In the genomic region with DNA sequence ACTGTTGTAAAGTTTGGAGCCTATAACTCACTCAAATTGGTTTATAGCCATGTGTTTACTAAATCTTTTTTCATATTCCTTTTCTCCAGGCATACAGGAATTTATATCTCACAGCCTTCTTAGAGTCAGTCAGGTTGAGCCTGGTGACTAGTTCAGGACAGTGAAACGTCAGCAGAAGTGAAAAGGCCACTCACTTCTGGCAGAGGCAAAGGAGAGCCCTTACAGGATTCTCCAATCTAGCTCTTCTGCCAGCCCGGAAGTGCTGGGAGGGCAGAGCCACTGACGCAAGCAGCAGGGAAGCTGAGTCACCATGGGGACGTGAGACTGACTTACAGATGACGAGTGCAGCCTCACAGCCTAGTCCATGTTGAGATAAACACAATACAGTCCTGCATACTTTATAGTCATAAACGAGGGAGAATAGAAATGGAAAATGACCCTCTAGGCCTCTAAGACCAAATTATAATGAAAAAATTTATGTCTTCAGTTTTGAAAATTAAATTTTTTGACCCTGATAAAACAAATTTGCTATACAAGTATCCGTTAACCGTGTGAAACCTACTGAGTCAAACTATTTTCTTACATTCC, we compare ENCODE assay signal across 8 cellular contexts. TPM values are rescaled to one million over a fixed set of nuclear protein-coding genes. Genes with fewer than 3 reads are reported as not detected.
DNase-seq lines count a peak whose midpoint lies in the region; ATAC-seq, FAIRE-seq and TF ChIP-seq lines count a peak whose summit lies in the region.

No MANE protein-coding gene starts in this region.

- intact Hi-C loops in left lung (cut with DNase I) = no loop called here

- no peak for FAIRE-seq in A549 (lab: Jason Lieb, UNC)

- H3K27ac ChIP-seq in A549 (peak overlapping the region; percentile 93 to 99), coronary artery (peak overlapping the region; percentile 96 to 98), left lung (peak overlapping the region; percentile 97 to 98)

- no peak for TF ChIP-seq POLR2A in A549 (IDR thresholded peaks at IDR 0.05; ENCODE audit: low read length)

- no peaks in the 10 kb centered on the region for H3K36me3 ChIP-seq in left lung

- ATAC-seq in A549 (peak; percentile 93 to 95), GM18873 (IDR thresholded peaks at IDR 0.05; ENCODE audit: low FRiP score, unreplicated experiment) (peak; percentile 55), HG03378 (IDR thresholded peaks at IDR 0.05; ENCODE audit: unreplicated experiment) (peak; percentile 57), left lung (peak; percentile 85)

- no peaks in the 10 kb centered on the region for H3K9me3 Mint-ChIP-seq in activated CD4-positive, alpha-beta T cell treated with anti-CD3 and anti-CD28 coated beads, Interleukin-2, amount 10 ng/mL, durations not matched to agents 7 days and 5 days

- WGBS in A549 (ENCODE audit: missing lambda C conversion rate) = 10% methylated on average over 8 of the region's 8 CpGs

- TF ChIP-seq CTCF in A549 (IDR thresholded peaks at IDR 0.05) (no peak), coronary artery (IDR thresholded peaks at IDR 0.05) (no peak), left lung (IDR thresholded peaks at IDR 0.05) (no peak)

- peaks cover 49% of the 10 kb centered on the region for H3K4me1 ChIP-seq in A549
- peaks cover 20 to 52% of the 10 kb centered on the region in 2 donors for H3K4me1 ChIP-seq in left lung

- peak overlapping the region; percentile 47 for H3K4me3 Mint-ChIP-seq in activated CD4-positive, alpha-beta T cell treated with anti-CD3 and anti-CD28 coated beads, Interleukin-2, amount 10 ng/mL, durations not matched to agents 7 days and 5 days

- H3K4me1 Mint-ChIP-seq in activated CD4-positive, alpha-beta T cell treated with anti-CD3 and anti-CD28 coated beads, Interleukin-2, amount 10 ng/mL, durations not matched to agents 7 days and 5 days = peaks cover 40% of the 10 kb centered on the region

- H3K9me3 ChIP-seq in A549 (no peaks in the 10 kb centered on the region), left lung (no peaks in the 10 kb centered on the region)

- TF ChIP-seq EP300 in A549 (IDR thresholded peaks at IDR 0.05) = no peak

- H3K27me3 ChIP-seq in left lung = no peaks in the 10 kb centered on the region

- H3K27me3 Mint-ChIP-seq in activated CD4-positive, alpha-beta T cell treated with anti-CD3 and anti-CD28 coated beads, Interleukin-2, amount 10 ng/mL, durations not matched to agents 7 days and 5 days = peaks cover 1% of the 10 kb centered on the region

- POLR2A ChIA-PET in A549 (lab: Yijun Ruan, JAX) = interaction anchor here (0.6 to 1.6 kb wide), 4 partner anchors 8 to 282 kb away, joined by 3 to 13 read pairs (median 4); no protein-coding TSS in a partner anchor
- POLR2A ChIA-PET in activated CD4-positive, alpha-beta T cell treated with anti-CD3 and anti-CD28 coated beads, Interleukin-2, amount 10 ng/mL, durations not matched to agents 7 days and 5 days (lab: Charles Lee) = interaction anchor here (0.6 kb wide), 1 partner anchor 153 kb away, joined by 3 read pairs; no protein-coding TSS in a partner anchor

- CTCF ChIA-PET in A549 (lab: Yijun Ruan, JAX) = interaction anchor here (0.6 to 1.4 kb wide), 2 partner anchors 12 to 18 kb away, joined by 3 to 5 read pairs; no protein-coding TSS in a partner anchor
- CTCF ChIA-PET in activated CD4-positive, alpha-beta T cell treated with anti-CD3 and anti-CD28 coated beads, Interleukin-2, amount 10 ng/mL, durations not matched to agents 7 days and 5 days (lab: Charles Lee) = interaction anchor here (0.8 to 1.5 kb wide), 6 partner anchors 13 to 138 kb away, joined by 3 to 4 read pairs (median 4); no protein-coding TSS in a partner anchor

- peak overlapping the region; percentile 98 for H3K27ac Mint-ChIP-seq in activated CD4-positive, alpha-beta T cell treated with anti-CD3 and anti-CD28 coated beads, Interleukin-2, amount 10 ng/mL, durations not matched to agents 7 days and 5 days

- H3K4me3 ChIP-seq in A549 = no peak overlapping the region
- H3K4me3 ChIP-seq in coronary artery = no peak overlapping the region
- no peak overlapping the region for H3K4me3 ChIP-seq in left lung

- no peak for TF ChIP-seq RAD21 in A549 (conservative IDR thresholded peaks at IDR 0.05 in 1 of 2, IDR thresholded peaks at IDR 0.05 in 1 of 2)

- DNase-seq in A549 (ENCODE audit: low read depth in 1 of 2, low spot score in 1 of 2) (peak; percentile 96 to 99), NCI-H526 treated with DMSO at 0.1 percent for 48 hours (lab: John Stamatoyannopoulos, UW) (peak; percentile 74), coronary artery (ENCODE audit: low spot score) (peak; percentile 99), left lung (peak; percentile 95 to 96)
- peak; percentile 82 for DNase-seq in activated CD4-positive, alpha-beta T cell treated with anti-CD3 and anti-CD28 coated beads, Interleukin-2, amount 10 ng/mL, durations not matched to agents 7 days and 5 days
- DNase-seq in stimulated activated CD4-positive, alpha-beta T cell treated with anti-CD3 and anti-CD28 coated beads, Interleukin-2, amount 100 ng/mL, for 4 hours (ENCODE audit: low read depth) = peak; percentile 81

- H3K36me3 Mint-ChIP-seq in activated CD4-positive, alpha-beta T cell treated with anti-CD3 and anti-CD28 coated beads, Interleukin-2, amount 10 ng/mL, durations not matched to agents 7 days and 5 days (ENCODE audit: low read depth) = peaks cover 11% of the 10 kb centered on the region

- H3K4me2 ChIP-seq in A549 = peak overlapping the region; percentile 92

TF ChIP-seq in A549, 52 proteins besides CTCF, POLR2A, EP300 and RAD21 (continues in another document):
- TF ChIP-seq GATA3 (IDR thresholded peaks at IDR 0.05; ENCODE audit: borderline replicate concordance) = peak; percentile 20; the same call in 1 of the 2 replicates
- TF ChIP-seq HOXA7 (CRISPR knock-in tag; IDR thresholded peaks at IDR 0.05) = no peak
- 0 out of 2 replicates have a peak, but pooled peaks have one; percentile 18 for TF ChIP-seq JUNB (IDR thresholded peaks at IDR 0.05)
- TF ChIP-seq, protein P1, sequence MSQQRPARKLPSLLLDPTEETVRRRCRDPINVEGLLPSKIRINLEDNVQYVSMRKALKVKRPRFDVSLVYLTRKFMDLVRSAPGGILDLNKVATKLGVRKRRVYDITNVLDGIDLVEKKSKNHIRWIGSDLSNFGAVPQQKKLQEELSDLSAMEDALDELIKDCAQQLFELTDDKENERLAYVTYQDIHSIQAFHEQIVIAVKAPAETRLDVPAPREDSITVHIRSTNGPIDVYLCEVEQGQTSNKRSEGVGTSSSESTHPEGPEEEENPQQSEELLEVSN (IDR thresholded peaks at IDR 0.05; ENCODE audit: borderline replicate concordance, low read depth) = no peak
- no peak for TF ChIP-seq SREBF2 (IDR thresholded peaks at IDR 0.05)
- no peak for TF ChIP-seq NPAS2 (CRISPR knock-in tag; IDR thresholded peaks at IDR 0.05; ENCODE audit: borderline replicate concordance)
- TF ChIP-seq, protein P2, sequence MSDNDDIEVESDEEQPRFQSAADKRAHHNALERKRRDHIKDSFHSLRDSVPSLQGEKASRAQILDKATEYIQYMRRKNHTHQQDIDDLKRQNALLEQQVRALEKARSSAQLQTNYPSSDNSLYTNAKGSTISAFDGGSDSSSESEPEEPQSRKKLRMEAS (IDR thresholded peaks at IDR 0.05) = peak; percentile 67
- no peak for TF ChIP-seq CHD2 (IDR thresholded peaks at IDR 0.05; ENCODE audit: low read length, partially characterized antibody)
- peak in 1 of 2 experiments; percentile 42; a peak in 2 of 5 replicates for TF ChIP-seq JUN (IDR thresholded peaks at IDR 0.05)
- no peak for TF ChIP-seq FOXS1 (CRISPR knock-in tag; IDR thresholded peaks at IDR 0.05)
- no peak for TF ChIP-seq FOSB (CRISPR knock-in tag; IDR thresholded peaks at IDR 0.05)
- no peak for TF ChIP-seq RARB (CRISPR knock-in tag; IDR thresholded peaks at IDR 0.05)
- no peak for TF ChIP-seq NR3C1 (IDR thresholded peaks at IDR 0.05)
- TF ChIP-seq, protein P3, sequence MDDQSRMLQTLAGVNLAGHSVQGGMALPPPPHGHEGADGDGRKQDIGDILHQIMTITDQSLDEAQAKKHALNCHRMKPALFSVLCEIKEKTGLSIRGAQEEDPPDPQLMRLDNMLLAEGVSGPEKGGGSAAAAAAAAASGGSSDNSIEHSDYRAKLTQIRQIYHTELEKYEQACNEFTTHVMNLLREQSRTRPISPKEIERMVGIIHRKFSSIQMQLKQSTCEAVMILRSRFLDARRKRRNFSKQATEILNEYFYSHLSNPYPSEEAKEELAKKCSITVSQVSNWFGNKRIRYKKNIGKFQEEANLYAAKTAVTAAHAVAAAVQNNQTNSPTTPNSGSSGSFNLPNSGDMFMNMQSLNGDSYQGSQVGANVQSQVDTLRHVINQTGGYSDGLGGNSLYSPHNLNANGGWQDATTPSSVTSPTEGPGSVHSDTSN (IDR thresholded peaks at IDR 0.05) = no peak
- TF ChIP-seq HDAC2 (IDR thresholded peaks at IDR 0.05) = no peak
- TF ChIP-seq TP53 (CRISPR knock-in tag; IDR thresholded peaks at IDR 0.05) = no peak

RNA-seq across cellular contexts. Expression of a gene that starts 1.3 kb away (rescaled TPM):
- polyA plus RNA-seq in A549 (2011; rRNA removed) = not detected in 2 replicates
- polyA plus RNA-seq in A549 (2012; cell fraction: cytosol; rRNA removed) = 0.01 TPM in 1 of 2 replicates, not detected in the other
- polyA plus RNA-seq in A549 (2012; cell fraction: nucleus; rRNA removed) = not detected in 2 replicates
- not detected in 3 replicates for polyA plus RNA-seq in A549 (2017; fragmentation: RNase III; extraction: RNeasy Plus Mini Kit Qiagen cat#74134 plus additional on column Dnase treatment)
- polyA minus RNA-seq in A549 (2011; rRNA and poly(A)+ RNA removed) = 0.17 and 0.24 TPM in 2 replicates
- under 1 TPM; 0.17 to 0.40 TPM for total RNA-seq in activated CD4-positive, alpha-beta T cell treated with anti-CD3 and anti-CD28 coated beads, Interleukin-2, amount 10 ng/mL, durations not matched to agents 7 days and 5 days
- not detected for total RNA-seq in left lung

RNA-seq across cellular contexts. Expression of a gene that starts 1.4 kb away (rescaled TPM):
- polyA plus RNA-seq in A549 (2011; rRNA removed) (48.2 and 48.3 TPM in 2 replicates), A549 (2017; fragmentation: RNase III; extraction: RNeasy Plus Mini Kit Qiagen cat#74134 plus additional on column Dnase treatment) (16.8 to 18.1 TPM (median 17.8 TPM) in 3 replicates)
- polyA plus RNA-seq in A549 (2012; cell fraction: cytosol; rRNA removed) = 11.0 and 13.1 TPM in 2 replicates
- polyA plus RNA-seq in A549 (2012; cell fraction: nucleus; rRNA removed) = 3.8 and 5.6 TPM in 2 replicates
- 43.9 and 48.8 TPM in 2 replicates for polyA minus RNA-seq in A549 (2011; rRNA and poly(A)+ RNA removed)
- total RNA-seq in activated CD4-positive, alpha-beta T cell treated with anti-CD3 and anti-CD28 coated beads, Interleukin-2, amount 10 ng/mL, durations not matched to agents 7 days and 5 days = 10 to 100 TPM; 49.7 to 49.8 TPM
- total RNA-seq in left lung = 10 to 100 TPM; 47.4 to 53.9 TPM

RNA-seq across cellular contexts. Expression of a gene that starts 53.9 kb away (rescaled TPM):
- polyA plus RNA-seq in A549 (2011; rRNA removed) = 0.05 and 0.08 TPM in 2 replicates
- 0.04 TPM in 2 replicates for polyA plus RNA-seq in A549 (2012; cell fraction: cytosol; rRNA removed)
- 0.09 and 0.10 TPM in 2 replicates for polyA plus RNA-seq in A549 (2012; cell fraction: nucleus; rRNA removed)
- 0.07 to 0.12 TPM in 2 of 3 replicates, not detected in the other for polyA plus RNA-seq in A549 (2017; fragmentation: RNase III; extraction: RNeasy Plus Mini Kit Qiagen cat#74134 plus additional on column Dnase treatment)
- polyA minus RNA-seq in A549 (2011; rRNA and poly(A)+ RNA removed) = not detected in 2 replicates
- 10 to 100 TPM; 13.4 to 15.3 TPM for total RNA-seq in activated CD4-positive, alpha-beta T cell treated with anti-CD3 and anti-CD28 coated beads, Interleukin-2, amount 10 ng/mL, durations not matched to agents 7 days and 5 days
- total RNA-seq in left lung = 1 to 10 TPM; 5.3 to 5.6 TPM
